In genomic region chr1:146400198-146401121, GRCh38 we compare ENCODE assay signal across 8 cellular contexts.
A peak's percentile ranks its signal among the peaks of the same experiment; 100 is the strongest.
DNase-seq lines count a peak whose midpoint lies in the region; ATAC-seq and TF ChIP-seq lines count a peak whose summit lies in the region.
"Not testable (repeated sequence)": the region's sequence is repeated elsewhere in the genome, so short reads cannot be mapped to it uniquely, and the experiment has no call there.

No MANE protein-coding gene starts in this region.

- H3K4me1 Mint-ChIP-seq in T-helper 1 cell treated with Interleukin-12 subunit alpha and Interleukin-12 subunit beta and Interleukin-4 antibody, amounts not matched to agents 30 μg/mL and 1 μg/mL, for 36 hours (ENCODE audit: low read depth): peaks cover 21% of the 10 kb centered on the region
- peaks cover 31% of the 10 kb centered on the region for H3K4me1 Mint-ChIP-seq in activated CD8-positive, alpha-beta T cell treated with anti-CD3 and anti-CD28 coated beads for 36 hours (ENCODE audit: low read depth)
- H3K4me1 Mint-ChIP-seq in activated naive CD4-positive, alpha-beta T cell treated with anti-CD3 and anti-CD28 coated beads, Interleukin-2, amount 10 ng/mL, durations not matched to agents 7 days and 5 days: peaks cover 32% of the 10 kb centered on the region
- peaks cover 27 to 30% of the 10 kb centered on the region in 2 donors for H3K4me1 Mint-ChIP-seq in immature natural killer cell
- not testable (repeated sequence) for H3K4me1 Mint-ChIP-seq in neural progenitor cell; type B pancreatic cell (ENCODE audit: unreplicated experiment)

- H3K36me3 Mint-ChIP-seq in T-helper 1 cell treated with Interleukin-12 subunit alpha and Interleukin-12 subunit beta and Interleukin-4 antibody, amounts not matched to agents 30 μg/mL and 1 μg/mL, for 36 hours (ENCODE audit: low read depth); activated CD8-positive, alpha-beta T cell treated with anti-CD3 and anti-CD28 coated beads for 36 hours (ENCODE audit: low read depth); activated naive CD4-positive, alpha-beta T cell treated with anti-CD3 and anti-CD28 coated beads, Interleukin-2, amount 10 ng/mL, durations not matched to agents 7 days and 5 days; immature natural killer cell; neural progenitor cell; type B pancreatic cell: not testable (repeated sequence)

- not testable (repeated sequence) for H3K9ac ChIP-seq in DND-41 (ENCODE audit: low read depth, low read length); neural progenitor cell

- not testable (repeated sequence) for H3K9me3 Mint-ChIP-seq in T-helper 1 cell treated with Interleukin-12 subunit alpha and Interleukin-12 subunit beta and Interleukin-4 antibody, amounts not matched to agents 30 μg/mL and 1 μg/mL, for 36 hours; activated CD8-positive, alpha-beta T cell treated with anti-CD3 and anti-CD28 coated beads for 36 hours; activated naive CD4-positive, alpha-beta T cell treated with anti-CD3 and anti-CD28 coated beads, Interleukin-2, amount 10 ng/mL, durations not matched to agents 7 days and 5 days; immature natural killer cell; neural progenitor cell; type B pancreatic cell

- intact Hi-C loops in activated CD8-positive, alpha-beta T cell treated with anti-CD3 and anti-CD28 coated beads for 36 hours (cut with micrococcal nuclease): not testable (repeated sequence)

- not testable (repeated sequence) for H3K9me3 ChIP-seq in DND-41 (ENCODE audit: insufficient read depth, low read length, severe bottlenecking); neural progenitor cell (ENCODE audit: low read depth)

- not testable (repeated sequence) for H3K4me3 ChIP-seq in DND-41 (ENCODE audit: low read depth in 1 of 2, low read length in 2 of 2); neural progenitor cell

- not testable (repeated sequence) for H3F3A ChIP-seq in neural progenitor cell (ENCODE audit: low read depth)

- not testable (repeated sequence) for H3K4me2 ChIP-seq in DND-41 (ENCODE audit: insufficient read depth, low read length); neural progenitor cell

- not testable (repeated sequence) for H4K20me1 ChIP-seq in DND-41 (ENCODE audit: insufficient read depth, low read length); neural progenitor cell (ENCODE audit: low read depth)

- not testable (repeated sequence) for H3K4me1 ChIP-seq in DND-41 (ENCODE audit: insufficient read depth, low read length); neural progenitor cell

- peak overlapping the region; percentile 40; the same call in 1 of the 2 replicates for H3K27ac ChIP-seq in DND-41 (ENCODE audit: low read length)
- H3K27ac ChIP-seq in neural progenitor cell: not testable (repeated sequence)

- POLR2A ChIA-PET in activated CD8-positive, alpha-beta T cell treated with anti-CD3 and anti-CD28 coated beads for 36 hours (lab: Charles Lee): interaction anchor here (0.7 kb wide), 1 partner anchor 13 kb away, joined by 3 read pairs; no protein-coding TSS in a partner anchor

- H2AFZ ChIP-seq in DND-41 (ENCODE audit: low read depth, low read length) (0 out of 2 replicates have a peak overlapping the region, but pooled peaks have one; percentile 3), neural progenitor cell (replicated peaks) (peak overlapping the region; percentile 34)

- not testable (repeated sequence) for ATAC-seq in DND-41 (ENCODE audit: insufficient read depth, low read depth); activated CD8-positive, alpha-beta T cell treated with anti-CD3 and anti-CD28 coated beads for 36 hours

- CTCF ChIA-PET in activated CD8-positive, alpha-beta T cell treated with anti-CD3 and anti-CD28 coated beads for 36 hours (lab: Charles Lee); activated naive CD4-positive, alpha-beta T cell treated with anti-CD3 and anti-CD28 coated beads, Interleukin-2, amount 10 ng/mL, durations not matched to agents 7 days and 5 days (lab: Charles Lee): not testable (repeated sequence)

- not testable (repeated sequence) for H3K27me3 ChIP-seq in DND-41 (ENCODE audit: insufficient read depth, low read length, poor library complexity); neural progenitor cell

- H3K27ac Mint-ChIP-seq in T-helper 1 cell treated with Interleukin-12 subunit alpha and Interleukin-12 subunit beta and Interleukin-4 antibody, amounts not matched to agents 30 μg/mL and 1 μg/mL, for 36 hours: peak overlapping the region; percentile 79
- peak overlapping the region; percentile 86 for H3K27ac Mint-ChIP-seq in activated CD8-positive, alpha-beta T cell treated with anti-CD3 and anti-CD28 coated beads for 36 hours
- peak overlapping the region; percentile 90 for H3K27ac Mint-ChIP-seq in activated naive CD4-positive, alpha-beta T cell treated with anti-CD3 and anti-CD28 coated beads, Interleukin-2, amount 10 ng/mL, durations not matched to agents 7 days and 5 days
- H3K27ac Mint-ChIP-seq in immature natural killer cell (peak overlapping the region; percentile 83 to 95 (median 92)), type B pancreatic cell (peak overlapping the region; percentile 12)
- not testable (repeated sequence) for H3K27ac Mint-ChIP-seq in neural progenitor cell

- H3K79me2 ChIP-seq in DND-41 (ENCODE audit: insufficient read depth, low read length); neural progenitor cell (ENCODE audit: low read depth): not testable (repeated sequence)

- not testable (repeated sequence) for H3K27me3 Mint-ChIP-seq in T-helper 1 cell treated with Interleukin-12 subunit alpha and Interleukin-12 subunit beta and Interleukin-4 antibody, amounts not matched to agents 30 μg/mL and 1 μg/mL, for 36 hours (ENCODE audit: low read depth); activated CD8-positive, alpha-beta T cell treated with anti-CD3 and anti-CD28 coated beads for 36 hours; activated naive CD4-positive, alpha-beta T cell treated with anti-CD3 and anti-CD28 coated beads, Interleukin-2, amount 10 ng/mL, durations not matched to agents 7 days and 5 days; immature natural killer cell (ENCODE audit: low read depth in 3 of 3); neural progenitor cell (ENCODE audit: insufficient read depth, low read depth); type B pancreatic cell

- TF ChIP-seq CTCF in DND-41 (IDR thresholded peaks at IDR 0.05; ENCODE audit: borderline replicate concordance, extremely low read depth, low read length, poor library complexity, severe bottlenecking); activated CD8-positive, alpha-beta T cell treated with anti-CD3 and anti-CD28 coated beads for 36 hours (IDR thresholded peaks at IDR 0.05); neural progenitor cell (IDR thresholded peaks at IDR 0.05); type B pancreatic cell (conservative IDR thresholded peaks at IDR 0.05): not testable (repeated sequence)

- DNase-seq in DND-41; activated CD8-positive, alpha-beta T cell treated with anti-CD3 and anti-CD28 coated beads for 36 hours; activated naive CD4-positive, alpha-beta T cell treated with anti-CD3 and anti-CD28 coated beads, Interleukin-2, amount 10 ng/mL, durations not matched to agents 7 days and 5 days; neural progenitor cell (ENCODE audit: low spot score); type B pancreatic cell (ENCODE audit: extremely low spot score, unreplicated experiment): not testable (repeated sequence)
- DNase-seq in central memory CD4-positive, alpha-beta T cell: peak; percentile 33
- peak in 1 of 3 donors; percentile 41 for DNase-seq in immature natural killer cell

- peak overlapping the region; percentile 22 for H3K4me3 Mint-ChIP-seq in T-helper 1 cell treated with Interleukin-12 subunit alpha and Interleukin-12 subunit beta and Interleukin-4 antibody, amounts not matched to agents 30 μg/mL and 1 μg/mL, for 36 hours
- H3K4me3 Mint-ChIP-seq in activated CD8-positive, alpha-beta T cell treated with anti-CD3 and anti-CD28 coated beads for 36 hours; neural progenitor cell; type B pancreatic cell: not testable (repeated sequence)
- H3K4me3 Mint-ChIP-seq in activated naive CD4-positive, alpha-beta T cell treated with anti-CD3 and anti-CD28 coated beads, Interleukin-2, amount 10 ng/mL, durations not matched to agents 7 days and 5 days: peak overlapping the region; percentile 13
- peak overlapping the region; percentile 31 to 70 (median 59) for H3K4me3 Mint-ChIP-seq in immature natural killer cell

- H3K36me3 ChIP-seq in DND-41 (ENCODE audit: insufficient read depth, low read length); neural progenitor cell: not testable (repeated sequence)
